1 cellular context compared by ENCODE assay signal in genomic region chr15:70099966-70100494, GRCh38.
TF ChIP-seq lines count a peak whose summit lies in the region.

No MANE protein-coding gene starts in this region.

TF ChIP-seq in HEK293, 187 proteins besides CTCF, POLR2A, EP300 and RAD21 (continued from another document):
- TF ChIP-seq BCL11A (tag by site-specific recombination; IDR thresholded peaks at IDR 0.05; ENCODE audit: low read depth) (peak; percentile 79; the same call in 1 of the 2 replicates), KLF16 (tag by site-specific recombination; IDR thresholded peaks at IDR 0.05) (no peak), ZNF791 (tag by site-specific recombination; IDR thresholded peaks at IDR 0.05) (no peak), KLF8 (tag by site-specific recombination; IDR thresholded peaks at IDR 0.05) (0 out of 2 replicates have a peak, but pooled peaks have one; percentile 12), ZNF26 (tag by site-specific recombination; IDR thresholded peaks at IDR 0.05) (no peak), ZNF24 (tag by site-specific recombination; IDR thresholded peaks at IDR 0.05) (no peak), ZNF623 (tag by site-specific recombination; IDR thresholded peaks at IDR 0.05) (no peak), REST (tag by site-specific recombination; IDR thresholded peaks at IDR 0.05) (0 out of 2 replicates have a peak, but pooled peaks have one; percentile 33), ZNF785 (tag by site-specific recombination; IDR thresholded peaks at IDR 0.05) (no peak), ZNF391 (tag by site-specific recombination; IDR thresholded peaks at IDR 0.05; ENCODE audit: borderline replicate concordance, low read depth) (peak; percentile 49; the same call in 1 of the 2 replicates), ZNF280C (tag by site-specific recombination; IDR thresholded peaks at IDR 0.05) (no peak), ZSCAN4 (tag by site-specific recombination; IDR thresholded peaks at IDR 0.05) (0 out of 2 replicates have a peak, but pooled peaks have one; percentile 14), PBX3 (CRISPR knock-in tag; IDR thresholded peaks at IDR 0.05) (no peak), ZNF16 (tag by site-specific recombination; IDR thresholded peaks at IDR 0.05; ENCODE audit: low read depth) (no peak), WT1 (tag by site-specific recombination; IDR thresholded peaks at IDR 0.05) (no peak), ZNF600 (tag by site-specific recombination; IDR thresholded peaks at IDR 0.05) (peak; percentile 70), KLF7 (tag by site-specific recombination; IDR thresholded peaks at IDR 0.05; ENCODE audit: borderline replicate concordance) (no peak), ZNF221 (tag by site-specific recombination; IDR thresholded peaks at IDR 0.05; ENCODE audit: borderline replicate concordance) (no peak), ZNF362 (tag by site-specific recombination; IDR thresholded peaks at IDR 0.05) (peak; percentile 99), ZNF558 (tag by site-specific recombination; IDR thresholded peaks at IDR 0.05) (peak; percentile 58; the same call in 1 of the 2 replicates), KLF9 (tag by site-specific recombination; IDR thresholded peaks at IDR 0.05; ENCODE audit: low read depth) (no peak), ZNF626 (tag by site-specific recombination; IDR thresholded peaks at IDR 0.05) (no peak), BCL11B (tag by site-specific recombination; IDR thresholded peaks at IDR 0.05; ENCODE audit: low read depth) (peak; percentile 60; the same call in 1 of the 2 replicates), ZSCAN16 (tag by site-specific recombination; IDR thresholded peaks at IDR 0.05) (0 out of 2 replicates have a peak, but pooled peaks have one; percentile 31), ZNF214 (tag by site-specific recombination; IDR thresholded peaks at IDR 0.05; ENCODE audit: borderline replicate concordance) (no peak), SETDB1 (IDR thresholded peaks at IDR 0.05; ENCODE audit: insufficient read length, low read length) (no peak), EGR2 (tag by site-specific recombination; IDR thresholded peaks at IDR 0.05; ENCODE audit: low read depth) (peak; percentile 91), ZEB2 (tag by site-specific recombination; IDR thresholded peaks at IDR 0.05) (no peak), ZBTB49 (tag by site-specific recombination; IDR thresholded peaks at IDR 0.05; ENCODE audit: low read depth) (peak; percentile 74; the same call in 1 of the 2 replicates), ZFP69B (tag by site-specific recombination; IDR thresholded peaks at IDR 0.05) (no peak; the same call in 1 of the 2 replicates), ZSCAN5A (tag by site-specific recombination; IDR thresholded peaks at IDR 0.05) (no peak), ZNF157 (tag by site-specific recombination; IDR thresholded peaks at IDR 0.05) (no peak)
